ENCODE assay signal across 13 cellular contexts in genomic region chr3:12893247-12893646, GRCh38.
"Had no signal": no experiment of that assay in that cellular context is flagged by ENCODE, and none has a peak within 500 bp of the region (broad histone marks: within the 10 kb centered on the region; RNA-seq: fewer than 3 reads in every experiment).

No MANE protein-coding gene starts in this region.

- DNase-seq: activated CD4-positive, alpha-beta T cell treated with anti-CD3 and anti-CD28 coated beads, Interleukin-2, amount 50 U/mL, for 4 hours; activated CD8-positive, alpha-beta memory T cell treated with anti-CD3 and anti-CD28 coated beads, Interleukin-2, amount 10 ng/mL, durations not matched to agents 7 days and 5 days; activated effector memory CD4-positive, alpha-beta T cell treated with Interleukin-2 at 50 U/mL for 16 hours; activated T-cell treated with anti-CD3 and anti-CD28 coated beads, Interleukin-2, amount 50 U/mL, for 24 hours; central memory CD4-positive, alpha-beta T cell; cortex of kidney; effector CD8-positive, alpha-beta T cell; immature natural killer cell; mucosa of descending colon; natural killer cell; stimulated activated CD4-positive, alpha-beta T cell treated with anti-CD3 and anti-CD28 coated beads, Interleukin-12 subunit alpha, Interleukin-12 subunit beta, amount 100 ng/mL, for 4 hours; stimulated activated naive CD4-positive, alpha-beta T cell treated with Interleukin-2 at 50 U/mL for 16 hours had no signal

- ATAC-seq: activated CD4-positive, CD25-positive, alpha-beta regulatory T cell treated with anti-CD3 and anti-CD28 coated beads, Interleukin-2, amount 50 U/mL, for 24 hours; activated CD8-positive, alpha-beta memory T cell treated with anti-CD3 and anti-CD28 coated beads, Interleukin-2, amount 10 ng/mL, durations not matched to agents 7 days and 5 days; mucosa of descending colon; natural killer cell had no signal
